In the genomic region with DNA sequence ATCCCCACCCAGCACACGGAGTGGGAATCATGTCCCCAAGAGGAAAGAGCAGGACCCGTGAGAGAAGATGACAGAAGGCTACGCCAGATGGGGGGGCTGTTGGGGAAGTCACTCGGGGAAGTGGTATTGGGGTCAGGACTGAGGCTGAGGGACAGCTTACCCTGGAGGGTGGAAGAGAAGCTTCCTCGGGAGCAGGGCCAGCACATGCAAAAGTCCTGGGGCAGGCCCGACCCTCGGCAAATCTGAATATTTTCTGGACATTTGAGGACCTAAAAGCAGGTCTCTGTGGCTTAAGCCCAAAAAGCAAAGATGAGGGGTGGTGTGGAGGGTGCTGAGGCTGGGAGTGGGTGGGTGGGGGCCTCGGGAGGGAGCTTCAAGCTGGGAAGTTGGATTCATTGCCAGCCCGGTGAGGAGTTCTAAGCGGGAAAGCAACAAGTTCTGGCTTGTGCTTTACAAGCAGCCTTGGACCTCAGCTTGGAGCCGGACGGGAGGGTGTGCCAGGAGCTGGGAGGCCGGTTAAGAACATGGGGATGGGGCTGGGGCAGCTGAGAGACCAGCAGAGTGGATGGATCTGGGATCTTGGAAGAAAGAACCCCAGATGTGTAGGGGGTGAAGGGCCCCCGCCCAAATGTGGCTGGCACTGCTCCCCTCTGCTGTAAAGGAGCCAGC, we compare ENCODE assay signal across 14 cellular contexts.
"Had no signal": no experiment of that assay in that cellular context is flagged by ENCODE, and none has a peak within 500 bp of the region (broad histone marks: within the 10 kb centered on the region; RNA-seq: fewer than 3 reads in every experiment).

No MANE protein-coding gene starts in this region.

- DNase-seq: activated CD4-positive, CD25-positive, alpha-beta regulatory T cell treated with anti-CD3 and anti-CD28 coated beads, Interleukin-2, amount 50 U/mL, for 72 hours; activated gamma-delta T cell; colonic mucosa; gastrocnemius medialis; kidney; left ventricle myocardium inferior; mesendoderm; stimulated activated CD4-positive, alpha-beta T cell treated with anti-CD3 and anti-CD28 coated beads, Interleukin-15, amount 100 ng/mL, for 24 hours; stimulated activated CD4-positive, alpha-beta T cell treated with anti-CD3 and anti-CD28 coated beads, Interleukin-4, amount 100 ng/mL, for 24 hours; tibial artery; uterus had no signal

- H3K4me1 ChIP-seq: ascending aorta had no signal

- ATAC-seq: gastrocnemius medialis, pancreas had no signal

- H3K4me3 ChIP-seq: ascending aorta, colonic mucosa, gastrocnemius medialis, left ventricle myocardium inferior, pancreas, tibial artery, uterus had no signal

- H3K9me3 ChIP-seq: ascending aorta, colonic mucosa, gastrocnemius medialis, left ventricle myocardium inferior, pancreas, tibial artery, uterus had no signal

- H3K27ac ChIP-seq: ascending aorta, colonic mucosa, epithelial cell of prostate, gastrocnemius medialis, pancreas, tibial artery, uterus had no signal

- H3K27me3 ChIP-seq: ascending aorta, colonic mucosa, gastrocnemius medialis, pancreas, tibial artery, uterus had no signal

- H3K36me3 ChIP-seq: ascending aorta, colonic mucosa, gastrocnemius medialis, left ventricle myocardium inferior, pancreas, uterus had no signal
